In the genomic region with DNA sequence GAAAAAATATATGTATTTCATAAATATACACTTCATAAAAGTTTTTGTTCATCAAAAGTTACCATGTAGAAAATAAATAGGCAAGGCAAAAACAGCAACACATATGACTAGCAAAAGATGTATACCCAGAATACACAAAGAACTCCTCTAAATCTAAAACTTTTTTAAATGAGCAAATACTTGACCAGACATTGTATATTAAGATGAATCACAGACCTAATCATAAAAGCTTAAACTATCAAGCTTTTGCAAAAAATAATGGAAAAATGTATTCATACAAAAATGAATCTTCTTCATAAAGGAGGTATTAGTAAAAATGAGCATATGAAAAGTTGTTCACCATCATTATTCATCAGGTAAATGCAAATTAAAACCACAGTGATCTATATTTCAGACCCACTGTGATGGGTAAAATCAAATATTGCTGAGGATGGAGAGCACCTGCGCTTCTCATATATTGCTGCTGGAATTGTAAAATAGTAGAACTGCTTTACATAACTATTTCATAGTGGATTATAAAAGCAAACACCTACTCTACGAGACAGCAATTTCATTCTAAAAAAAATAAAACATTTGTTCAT, we compare ENCODE assay signal across 25 cellular contexts.
"Had no signal": no experiment of that assay in that cellular context is flagged by ENCODE, and none has a peak within 500 bp of the region (broad histone marks: within the 10 kb centered on the region; RNA-seq: fewer than 3 reads in every experiment).

No MANE protein-coding gene starts in this region.

- H3K9me3 Mint-ChIP-seq: memory B cell had no signal

- H3K27ac Mint-ChIP-seq: memory B cell; natural killer cell treated with Interleukin-12 subunit alpha and Interleukin-12 subunit beta and Interleukin-15 and Interleukin-18, amount 100 ng/mL, for 72 hours; progenitor cell of endocrine pancreas; stimulated activated memory B cell treated with anti-CD40 and anti-IgM and Interleukin-4, amounts not matched to agents 10 μg/mL and 1 μg/mL and 100 μg/mL, for 72 hours had no signal

- H3K4me1 Mint-ChIP-seq: memory B cell; stimulated activated memory B cell treated with anti-CD40 and anti-IgM and Interleukin-4, amounts not matched to agents 10 μg/mL and 1 μg/mL and 100 μg/mL, for 72 hours had no signal

- H3K36me3 Mint-ChIP-seq: memory B cell; natural killer cell treated with Interleukin-12 subunit alpha and Interleukin-12 subunit beta and Interleukin-15 and Interleukin-18, amount 100 ng/mL, for 72 hours; stimulated activated memory B cell treated with anti-CD40 and anti-IgM and Interleukin-4, amounts not matched to agents 10 μg/mL and 1 μg/mL and 100 μg/mL, for 72 hours had no signal

- H3K27ac ChIP-seq: gastrocnemius medialis, hepatocyte, neutrophil, parathyroid adenoma, right atrium auricular region, testis, upper lobe of right lung, uterus had no signal

- H3K27me3 ChIP-seq: dorsolateral prefrontal cortex, gastrocnemius medialis, heart left ventricle, hepatocyte, neutrophil, right atrium auricular region, testis, transverse colon, upper lobe of right lung, uterus had no signal

- H3K36me3 ChIP-seq: gastrocnemius medialis, heart left ventricle, neutrophil, right atrium auricular region, transverse colon, upper lobe of right lung had no signal

- H3K4me1 ChIP-seq: gastrocnemius medialis, heart left ventricle, parathyroid adenoma, right atrium auricular region, testis, upper lobe of right lung, uterus had no signal

- DNase-seq: dorsolateral prefrontal cortex; effector CD4-positive, alpha-beta T cell; foreskin fibroblast; gastrocnemius medialis; heart left ventricle; kidney; stimulated activated CD4-positive, alpha-beta T cell treated with anti-CD3 and anti-CD28 coated beads, Interleukin-4, amount 100 ng/mL, for 4 hours; stimulated activated naive CD8-positive, alpha-beta T cell treated with anti-CD3 and anti-CD28 coated beads, Interleukin-15, Interleukin-2, amounts not matched to agents 100 U/mL and 50 U/mL, for 24 hours; substantia nigra; testis; transverse colon; upper lobe of right lung; uterus had no signal

- H3K27me3 Mint-ChIP-seq: natural killer cell treated with Interleukin-12 subunit alpha and Interleukin-12 subunit beta and Interleukin-15 and Interleukin-18, amount 100 ng/mL, for 72 hours; progenitor cell of endocrine pancreas had no signal

- H3K4me3 ChIP-seq: dorsolateral prefrontal cortex, gastrocnemius medialis, heart left ventricle, hepatocyte, lung, right atrium auricular region, testis, transverse colon, upper lobe of right lung, uterus had no signal

- H3K4me3 Mint-ChIP-seq: memory B cell; natural killer cell treated with Interleukin-12 subunit alpha and Interleukin-12 subunit beta and Interleukin-15 and Interleukin-18, amount 100 ng/mL, for 72 hours; neural crest cell; stimulated activated memory B cell treated with anti-CD40 and anti-IgM and Interleukin-4, amounts not matched to agents 10 μg/mL and 1 μg/mL and 100 μg/mL, for 72 hours had no signal

- ATAC-seq: gastrocnemius medialis; heart left ventricle; left lobe of liver; natural killer cell treated with Interleukin-12 subunit alpha and Interleukin-12 subunit beta and Interleukin-15 and Interleukin-18, amount 100 ng/mL, for 72 hours; sciatic nerve; stimulated activated memory B cell treated with anti-CD40 and anti-IgM and Interleukin-4, amounts not matched to agents 10 μg/mL and 1 μg/mL and 100 μg/mL, for 72 hours; stimulated activated naive CD8-positive, alpha-beta T cell treated with anti-CD3 and anti-CD28 coated beads, Interleukin-15, Interleukin-2, amounts not matched to agents 100 U/mL and 50 U/mL, for 24 hours; upper lobe of right lung had no signal

- H3K9me3 ChIP-seq: gastrocnemius medialis, heart left ventricle, neutrophil, right atrium auricular region, testis, transverse colon, upper lobe of right lung, uterus had no signal
